Comparison of ENCODE assay signal across 24 cellular contexts in genomic region chr3:68234118-68234780, GRCh38.
"Had no signal": no experiment of that assay in that cellular context is flagged by ENCODE, and none has a peak within 500 bp of the region (broad histone marks: within the 10 kb centered on the region; RNA-seq: fewer than 3 reads in every experiment).

No MANE protein-coding gene starts in this region.

- DNase-seq: kidney glomerular epithelial cell; left cardiac atrium; lower lobe of right lung; mammary epithelial cell; mesenchymal stem cell; naive thymus-derived CD4-positive, alpha-beta T cell; ovary; retina; right cardiac atrium; stimulated activated CD4-positive, alpha-beta T cell treated with anti-CD3 and anti-CD28 coated beads, Interleukin-4, amount 100 ng/mL, for 24 hours; stimulated activated naive CD4-positive, alpha-beta T cell; stimulated activated naive CD8-positive, alpha-beta T cell treated with anti-CD3 and anti-CD28 coated beads, Interleukin-15, amount 100 ng/mL, for 72 hours; substantia nigra; testis; thyroid gland; transverse colon; upper lobe of left lung had no signal

- H3K36me3 ChIP-seq: lower lobe of right lung, ovary, thyroid gland, transverse colon, upper lobe of left lung, vagina had no signal

- H3K4me3 ChIP-seq: hepatocyte, lower lobe of right lung, ovary, skin epidermis, testis, thyroid gland, transverse colon, upper lobe of left lung, vagina had no signal

- H3K4me2 ChIP-seq: hepatocyte had no signal

- H3K27me3 Mint-ChIP-seq: naive thymus-derived CD4-positive, alpha-beta T cell; natural killer cell treated with Interleukin-12 subunit alpha and Interleukin-12 subunit beta and Interleukin-15 and Interleukin-18, amount 100 ng/mL, for 72 hours; progenitor cell of endocrine pancreas; stimulated activated naive CD8-positive, alpha-beta T cell treated with anti-CD3 and anti-CD28 coated beads, Interleukin-15, amount 100 ng/mL, for 72 hours had no signal

- H3K36me3 Mint-ChIP-seq: stimulated activated effector memory CD8-positive, alpha-beta T cell treated with anti-CD3 and anti-CD28 coated beads, Interleukin-12 subunit alpha, Interleukin-12 subunit beta, amount 100 ng/mL, for 72 hours had no signal

- FAIRE-seq: keratinocyte had no signal

- H3K9me3 ChIP-seq: lower lobe of right lung, ovary, testis, thyroid gland, transverse colon, upper lobe of left lung, vagina had no signal

- H2AFZ ChIP-seq: hepatocyte had no signal

- H3K4me1 Mint-ChIP-seq: naive thymus-derived CD4-positive, alpha-beta T cell; stimulated activated effector memory CD8-positive, alpha-beta T cell treated with anti-CD3 and anti-CD28 coated beads, Interleukin-12 subunit alpha, Interleukin-12 subunit beta, amount 100 ng/mL, for 72 hours; stimulated activated naive CD8-positive, alpha-beta T cell treated with anti-CD3 and anti-CD28 coated beads, Interleukin-15, amount 100 ng/mL, for 72 hours had no signal

- H3K27ac ChIP-seq: hepatocyte, lower lobe of right lung, ovary, skin epidermis, testis, thyroid gland, transverse colon, upper lobe of left lung, vagina had no signal

- H3K79me2 ChIP-seq: hepatocyte had no signal

- H3K27ac Mint-ChIP-seq: naive thymus-derived CD4-positive, alpha-beta T cell; natural killer cell treated with Interleukin-12 subunit alpha and Interleukin-12 subunit beta and Interleukin-15 and Interleukin-18, amount 100 ng/mL, for 72 hours; progenitor cell of endocrine pancreas; stimulated activated effector memory CD8-positive, alpha-beta T cell treated with anti-CD3 and anti-CD28 coated beads, Interleukin-12 subunit alpha, Interleukin-12 subunit beta, amount 100 ng/mL, for 72 hours; stimulated activated naive CD8-positive, alpha-beta T cell treated with anti-CD3 and anti-CD28 coated beads, Interleukin-15, amount 100 ng/mL, for 72 hours had no signal

- H3K4me3 Mint-ChIP-seq: naive thymus-derived CD4-positive, alpha-beta T cell; natural killer cell treated with Interleukin-12 subunit alpha and Interleukin-12 subunit beta and Interleukin-15 and Interleukin-18, amount 100 ng/mL, for 72 hours; stimulated activated effector memory CD8-positive, alpha-beta T cell treated with anti-CD3 and anti-CD28 coated beads, Interleukin-12 subunit alpha, Interleukin-12 subunit beta, amount 100 ng/mL, for 72 hours; stimulated activated naive CD8-positive, alpha-beta T cell treated with anti-CD3 and anti-CD28 coated beads, Interleukin-15, amount 100 ng/mL, for 72 hours had no signal

- H3K4me1 ChIP-seq: lower lobe of right lung, testis, thyroid gland, transverse colon, upper lobe of left lung, vagina had no signal

- H3K27me3 ChIP-seq: hepatocyte, ovary, testis, thyroid gland, transverse colon, upper lobe of left lung, vagina had no signal
